Comparison of ENCODE assay signal across 1 cellular context in the genomic region with DNA sequence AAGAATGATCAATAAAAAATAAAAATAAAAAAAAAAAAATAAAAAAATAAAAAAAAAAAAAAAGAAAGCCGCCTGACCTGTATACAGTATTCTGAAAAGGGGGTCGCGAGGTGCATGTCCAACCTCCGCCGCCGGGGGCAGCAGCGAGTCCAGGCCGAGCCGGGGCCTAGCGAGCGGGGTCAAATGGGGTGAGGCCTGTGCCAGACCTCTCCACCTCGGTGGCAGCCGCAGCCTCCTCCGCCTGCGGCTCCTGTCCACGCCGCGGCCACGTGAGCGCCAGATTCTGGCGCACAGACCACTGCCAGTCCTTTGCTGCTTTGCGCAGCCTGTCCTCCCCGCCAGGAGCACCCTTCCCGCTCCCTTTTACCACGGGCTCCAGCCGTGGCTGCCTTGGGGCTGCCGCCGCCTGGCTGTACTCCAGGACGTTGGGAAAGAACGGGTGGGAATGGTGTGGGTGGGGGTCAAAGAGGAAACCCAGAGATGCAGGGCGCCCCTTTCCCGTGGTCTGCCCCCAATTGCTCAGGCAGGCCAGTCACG.
TF ChIP-seq lines count a peak whose summit lies in the region.

No MANE protein-coding gene starts in this region.

TF ChIP-seq in K562, 482 proteins besides CTCF, POLR2A, EP300 and RAD21 (continued from another document and continues in another):
- TF ChIP-seq SMAD2 (IDR thresholded peaks at IDR 0.05; ENCODE audit: low read depth, low read length): no peak
- TF ChIP-seq KLF10 (CRISPR knock-in tag; IDR thresholded peaks at IDR 0.05): no peak
- no peak for TF ChIP-seq MECOM (CRISPR knock-in tag; IDR thresholded peaks at IDR 0.05)
- peak; percentile 52 for TF ChIP-seq E2F8 (IDR thresholded peaks at IDR 0.05; ENCODE audit: low read depth, partially characterized antibody)
- TF ChIP-seq ZNF77 (CRISPR knock-in tag; IDR thresholded peaks at IDR 0.05): no peak
- TF ChIP-seq, protein P1, sequence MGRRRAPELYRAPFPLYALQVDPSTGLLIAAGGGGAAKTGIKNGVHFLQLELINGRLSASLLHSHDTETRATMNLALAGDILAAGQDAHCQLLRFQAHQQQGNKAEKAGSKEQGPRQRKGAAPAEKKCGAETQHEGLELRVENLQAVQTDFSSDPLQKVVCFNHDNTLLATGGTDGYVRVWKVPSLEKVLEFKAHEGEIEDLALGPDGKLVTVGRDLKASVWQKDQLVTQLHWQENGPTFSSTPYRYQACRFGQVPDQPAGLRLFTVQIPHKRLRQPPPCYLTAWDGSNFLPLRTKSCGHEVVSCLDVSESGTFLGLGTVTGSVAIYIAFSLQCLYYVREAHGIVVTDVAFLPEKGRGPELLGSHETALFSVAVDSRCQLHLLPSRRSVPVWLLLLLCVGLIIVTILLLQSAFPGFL (CRISPR knock-in tag; IDR thresholded peaks at IDR 0.05): no peak
- peak in 1 of 2 experiments; percentile 21; a peak in 1 of 4 replicates for TF ChIP-seq ZNF639 (CRISPR knock-in tag; conservative IDR thresholded peaks at IDR 0.05 in 1 of 2, IDR thresholded peaks at IDR 0.05 in 1 of 2)
- TF ChIP-seq ZBED1 (IDR thresholded peaks at IDR 0.05): no peak
- TF ChIP-seq TRIM25 (IDR thresholded peaks at IDR 0.05; ENCODE audit: borderline replicate concordance): no peak
- no peak for TF ChIP-seq SRSF1 (IDR thresholded peaks at IDR 0.05; ENCODE audit: low read depth, low read length)
- TF ChIP-seq RNF219 (CRISPR knock-in tag; IDR thresholded peaks at IDR 0.05): no peak
- TF ChIP-seq, protein P2, sequence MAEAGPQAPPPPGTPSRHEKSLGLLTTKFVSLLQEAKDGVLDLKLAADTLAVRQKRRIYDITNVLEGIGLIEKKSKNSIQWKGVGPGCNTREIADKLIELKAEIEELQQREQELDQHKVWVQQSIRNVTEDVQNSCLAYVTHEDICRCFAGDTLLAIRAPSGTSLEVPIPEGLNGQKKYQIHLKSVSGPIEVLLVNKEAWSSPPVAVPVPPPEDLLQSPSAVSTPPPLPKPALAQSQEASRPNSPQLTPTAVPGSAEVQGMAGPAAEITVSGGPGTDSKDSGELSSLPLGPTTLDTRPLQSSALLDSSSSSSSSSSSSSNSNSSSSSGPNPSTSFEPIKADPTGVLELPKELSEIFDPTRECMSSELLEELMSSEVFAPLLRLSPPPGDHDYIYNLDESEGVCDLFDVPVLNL (CRISPR knock-in tag; IDR thresholded peaks at IDR 0.05; ENCODE audit: low read depth): no peak
- TF ChIP-seq LARP7 (IDR thresholded peaks at IDR 0.05): no peak
- no peak for TF ChIP-seq CCAR2 (IDR thresholded peaks at IDR 0.05; ENCODE audit: low read depth, low read length)
- no peak for TF ChIP-seq ADNP (tag; IDR thresholded peaks at IDR 0.05)
- peak; percentile 98 to 99 for TF ChIP-seq MLX (CRISPR knock-in tag; conservative IDR thresholded peaks at IDR 0.05)
- TF ChIP-seq KDM5B (IDR thresholded peaks at IDR 0.05; ENCODE audit: insufficient replicate concordance, low read depth, low read length): no peak
- no peak for TF ChIP-seq ZNF778 (CRISPR knock-in tag; IDR thresholded peaks at IDR 0.05)
- TF ChIP-seq JUNB (CRISPR knock-in tag; conservative IDR thresholded peaks at IDR 0.05): no peak
- no peak for TF ChIP-seq ZNF253 (CRISPR knock-in tag; conservative IDR thresholded peaks at IDR 0.05)
- TF ChIP-seq ZFPM2 (CRISPR knock-in tag; IDR thresholded peaks at IDR 0.05): no peak
- TF ChIP-seq, protein P3, sequence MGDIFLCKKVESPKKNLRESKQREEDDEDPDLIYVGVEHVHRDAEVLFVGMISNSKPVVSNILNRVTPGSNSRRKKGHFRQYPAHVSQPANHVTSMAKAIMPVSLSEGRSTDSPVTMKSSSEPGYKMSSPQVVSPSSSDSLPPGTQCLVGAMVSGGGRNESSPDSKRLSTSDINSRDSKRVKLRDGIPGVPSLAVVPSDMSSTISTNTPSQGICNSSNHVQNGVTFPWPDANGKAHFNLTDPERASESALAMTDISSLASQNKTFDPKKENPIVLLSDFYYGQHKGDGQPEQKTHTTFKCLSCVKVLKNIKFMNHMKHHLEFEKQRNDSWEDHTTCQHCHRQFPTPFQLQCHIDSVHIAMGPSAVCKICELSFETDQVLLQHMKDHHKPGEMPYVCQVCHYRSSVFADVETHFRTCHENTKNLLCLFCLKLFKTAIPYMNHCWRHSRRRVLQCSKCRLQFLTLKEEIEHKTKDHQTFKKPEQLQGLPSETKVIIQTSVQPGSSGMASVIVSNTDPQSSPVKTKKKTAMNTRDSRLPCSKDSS (IDR thresholded peaks at IDR 0.05; ENCODE audit: low read depth, partially characterized antibody): no peak
- TF ChIP-seq CBX1 (IDR thresholded peaks at IDR 0.05; ENCODE audit: low read depth): peak; percentile 49; the same call in 1 of the 2 replicates
- TF ChIP-seq, protein P4, sequence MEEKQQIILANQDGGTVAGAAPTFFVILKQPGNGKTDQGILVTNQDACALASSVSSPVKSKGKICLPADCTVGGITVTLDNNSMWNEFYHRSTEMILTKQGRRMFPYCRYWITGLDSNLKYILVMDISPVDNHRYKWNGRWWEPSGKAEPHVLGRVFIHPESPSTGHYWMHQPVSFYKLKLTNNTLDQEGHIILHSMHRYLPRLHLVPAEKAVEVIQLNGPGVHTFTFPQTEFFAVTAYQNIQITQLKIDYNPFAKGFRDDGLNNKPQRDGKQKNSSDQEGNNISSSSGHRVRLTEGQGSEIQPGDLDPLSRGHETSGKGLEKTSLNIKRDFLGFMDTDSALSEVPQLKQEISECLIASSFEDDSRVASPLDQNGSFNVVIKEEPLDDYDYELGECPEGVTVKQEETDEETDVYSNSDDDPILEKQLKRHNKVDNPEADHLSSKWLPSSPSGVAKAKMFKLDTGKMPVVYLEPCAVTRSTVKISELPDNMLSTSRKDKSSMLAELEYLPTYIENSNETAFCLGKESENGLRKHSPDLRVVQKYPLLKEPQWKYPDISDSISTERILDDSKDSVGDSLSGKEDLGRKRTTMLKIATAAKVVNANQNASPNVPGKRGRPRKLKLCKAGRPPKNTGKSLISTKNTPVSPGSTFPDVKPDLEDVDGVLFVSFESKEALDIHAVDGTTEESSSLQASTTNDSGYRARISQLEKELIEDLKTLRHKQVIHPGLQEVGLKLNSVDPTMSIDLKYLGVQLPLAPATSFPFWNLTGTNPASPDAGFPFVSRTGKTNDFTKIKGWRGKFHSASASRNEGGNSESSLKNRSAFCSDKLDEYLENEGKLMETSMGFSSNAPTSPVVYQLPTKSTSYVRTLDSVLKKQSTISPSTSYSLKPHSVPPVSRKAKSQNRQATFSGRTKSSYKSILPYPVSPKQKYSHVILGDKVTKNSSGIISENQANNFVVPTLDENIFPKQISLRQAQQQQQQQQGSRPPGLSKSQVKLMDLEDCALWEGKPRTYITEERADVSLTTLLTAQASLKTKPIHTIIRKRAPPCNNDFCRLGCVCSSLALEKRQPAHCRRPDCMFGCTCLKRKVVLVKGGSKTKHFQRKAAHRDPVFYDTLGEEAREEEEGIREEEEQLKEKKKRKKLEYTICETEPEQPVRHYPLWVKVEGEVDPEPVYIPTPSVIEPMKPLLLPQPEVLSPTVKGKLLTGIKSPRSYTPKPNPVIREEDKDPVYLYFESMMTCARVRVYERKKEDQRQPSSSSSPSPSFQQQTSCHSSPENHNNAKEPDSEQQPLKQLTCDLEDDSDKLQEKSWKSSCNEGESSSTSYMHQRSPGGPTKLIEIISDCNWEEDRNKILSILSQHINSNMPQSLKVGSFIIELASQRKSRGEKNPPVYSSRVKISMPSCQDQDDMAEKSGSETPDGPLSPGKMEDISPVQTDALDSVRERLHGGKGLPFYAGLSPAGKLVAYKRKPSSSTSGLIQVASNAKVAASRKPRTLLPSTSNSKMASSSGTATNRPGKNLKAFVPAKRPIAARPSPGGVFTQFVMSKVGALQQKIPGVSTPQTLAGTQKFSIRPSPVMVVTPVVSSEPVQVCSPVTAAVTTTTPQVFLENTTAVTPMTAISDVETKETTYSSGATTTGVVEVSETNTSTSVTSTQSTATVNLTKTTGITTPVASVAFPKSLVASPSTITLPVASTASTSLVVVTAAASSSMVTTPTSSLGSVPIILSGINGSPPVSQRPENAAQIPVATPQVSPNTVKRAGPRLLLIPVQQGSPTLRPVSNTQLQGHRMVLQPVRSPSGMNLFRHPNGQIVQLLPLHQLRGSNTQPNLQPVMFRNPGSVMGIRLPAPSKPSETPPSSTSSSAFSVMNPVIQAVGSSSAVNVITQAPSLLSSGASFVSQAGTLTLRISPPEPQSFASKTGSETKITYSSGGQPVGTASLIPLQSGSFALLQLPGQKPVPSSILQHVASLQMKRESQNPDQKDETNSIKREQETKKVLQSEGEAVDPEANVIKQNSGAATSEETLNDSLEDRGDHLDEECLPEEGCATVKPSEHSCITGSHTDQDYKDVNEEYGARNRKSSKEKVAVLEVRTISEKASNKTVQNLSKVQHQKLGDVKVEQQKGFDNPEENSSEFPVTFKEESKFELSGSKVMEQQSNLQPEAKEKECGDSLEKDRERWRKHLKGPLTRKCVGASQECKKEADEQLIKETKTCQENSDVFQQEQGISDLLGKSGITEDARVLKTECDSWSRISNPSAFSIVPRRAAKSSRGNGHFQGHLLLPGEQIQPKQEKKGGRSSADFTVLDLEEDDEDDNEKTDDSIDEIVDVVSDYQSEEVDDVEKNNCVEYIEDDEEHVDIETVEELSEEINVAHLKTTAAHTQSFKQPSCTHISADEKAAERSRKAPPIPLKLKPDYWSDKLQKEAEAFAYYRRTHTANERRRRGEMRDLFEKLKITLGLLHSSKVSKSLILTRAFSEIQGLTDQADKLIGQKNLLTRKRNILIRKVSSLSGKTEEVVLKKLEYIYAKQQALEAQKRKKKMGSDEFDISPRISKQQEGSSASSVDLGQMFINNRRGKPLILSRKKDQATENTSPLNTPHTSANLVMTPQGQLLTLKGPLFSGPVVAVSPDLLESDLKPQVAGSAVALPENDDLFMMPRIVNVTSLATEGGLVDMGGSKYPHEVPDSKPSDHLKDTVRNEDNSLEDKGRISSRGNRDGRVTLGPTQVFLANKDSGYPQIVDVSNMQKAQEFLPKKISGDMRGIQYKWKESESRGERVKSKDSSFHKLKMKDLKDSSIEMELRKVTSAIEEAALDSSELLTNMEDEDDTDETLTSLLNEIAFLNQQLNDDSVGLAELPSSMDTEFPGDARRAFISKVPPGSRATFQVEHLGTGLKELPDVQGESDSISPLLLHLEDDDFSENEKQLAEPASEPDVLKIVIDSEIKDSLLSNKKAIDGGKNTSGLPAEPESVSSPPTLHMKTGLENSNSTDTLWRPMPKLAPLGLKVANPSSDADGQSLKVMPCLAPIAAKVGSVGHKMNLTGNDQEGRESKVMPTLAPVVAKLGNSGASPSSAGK (IDR thresholded peaks at IDR 0.05): peak; percentile 98
- no peak for TF ChIP-seq BDP1 (IDR thresholded peaks at IDR 0.05; ENCODE audit: insufficient read depth, insufficient read length)
- TF ChIP-seq SRSF3 (IDR thresholded peaks at IDR 0.05; ENCODE audit: insufficient read depth, low read length): no peak
